1 cellular context compared by ENCODE assay signal in genomic region chr17:50687200-50688066, GRCh38.
TF ChIP-seq lines count a peak whose summit lies in the region.

No MANE protein-coding gene starts in this region.

TF ChIP-seq in HepG2, 621 proteins besides CTCF, POLR2A, EP300 and RAD21 (continued from another document and continues in another):
- TF ChIP-seq TRAFD1 (CRISPR knock-in tag; IDR thresholded peaks at IDR 0.05; ENCODE audit: borderline replicate concordance) (no peak), ELK4 (CRISPR knock-in tag; IDR thresholded peaks at IDR 0.05; ENCODE audit: borderline replicate concordance) (no peak), FOXK1 (CRISPR knock-in tag; IDR thresholded peaks at IDR 0.05; ENCODE audit: borderline replicate concordance, low read depth) (peak; percentile 24; the same call in 1 of the 2 replicates), ZBED4 (CRISPR knock-in tag; IDR thresholded peaks at IDR 0.05; ENCODE audit: borderline replicate concordance) (peak; percentile 84), TARDBP (CRISPR knock-in tag; IDR thresholded peaks at IDR 0.05) (peak; percentile 23; the same call in 1 of the 2 replicates), NFKBIZ (CRISPR knock-in tag; IDR thresholded peaks at IDR 0.05) (0 out of 2 replicates have a peak, but pooled peaks have one; percentile 46), CEBPB (IDR thresholded peaks at IDR 0.05; ENCODE audit: borderline replicate concordance, low read depth, low read length) (peak; percentile 93), ZNF280D (CRISPR knock-in tag; IDR thresholded peaks at IDR 0.05) (peak; percentile 48; the same call in 1 of the 2 replicates), MEIS2 (CRISPR knock-in tag; IDR thresholded peaks at IDR 0.05) (no peak), ZBTB8A (CRISPR knock-in tag; IDR thresholded peaks at IDR 0.05; ENCODE audit: borderline replicate concordance, low read depth) (no peak), ZNF691 (CRISPR knock-in tag; IDR thresholded peaks at IDR 0.05; ENCODE audit: borderline replicate concordance, low read depth) (peak; percentile 76; the same call in 1 of the 2 replicates), SNAPC2 (CRISPR knock-in tag; IDR thresholded peaks at IDR 0.05) (peak; percentile 91), ZNF724P (CRISPR knock-in tag; IDR thresholded peaks at IDR 0.05; ENCODE audit: borderline replicate concordance) (peak; percentile 82), ZNF276 (CRISPR knock-in tag; IDR thresholded peaks at IDR 0.05; ENCODE audit: low read depth) (0 out of 2 replicates have a peak, but pooled peaks have one; percentile 40), MIER3 (CRISPR knock-in tag; IDR thresholded peaks at IDR 0.05; ENCODE audit: borderline replicate concordance) (no peak; the same call in 1 of the 2 replicates), CBX5 (CRISPR knock-in tag; IDR thresholded peaks at IDR 0.05; ENCODE audit: borderline replicate concordance) (peak; percentile 85), ZNF792 (CRISPR knock-in tag; IDR thresholded peaks at IDR 0.05) (peak; percentile 48; the same call in 1 of the 2 replicates), HOXA3 (CRISPR knock-in tag; IDR thresholded peaks at IDR 0.05) (peak; percentile 77), ZNF557 (CRISPR knock-in tag; IDR thresholded peaks at IDR 0.05) (peak; percentile 76; the same call in 1 of the 2 replicates), ZNF614 (CRISPR knock-in tag; IDR thresholded peaks at IDR 0.05; ENCODE audit: borderline replicate concordance) (peak; percentile 50; the same call in 1 of the 2 replicates), PITX1 (CRISPR knock-in tag; IDR thresholded peaks at IDR 0.05) (no peak), SALL1 (CRISPR knock-in tag; IDR thresholded peaks at IDR 0.05) (peak; percentile 81), ZFY (CRISPR knock-in tag; IDR thresholded peaks at IDR 0.05) (peak; percentile 82), ETV6 (CRISPR knock-in tag; conservative IDR thresholded peaks at IDR 0.05) (0 out of 2 replicates have a peak, but pooled peaks have one; percentile 38), ZFP36 (IDR thresholded peaks at IDR 0.05; ENCODE audit: borderline replicate concordance, low read depth, low read length, partially characterized antibody) (no peak), POGK (CRISPR knock-in tag; conservative IDR thresholded peaks at IDR 0.05) (peak; percentile 86), CERS6 (CRISPR knock-in tag; IDR thresholded peaks at IDR 0.05) (peak; percentile 27; the same call in 1 of the 2 replicates), SYNCRIP (IDR thresholded peaks at IDR 0.05; ENCODE audit: insufficient read depth, low read depth, low read length) (no peak), IKZF4 (CRISPR knock-in tag; IDR thresholded peaks at IDR 0.05; ENCODE audit: borderline replicate concordance, low read depth, not compliant biosample characterization) (no peak), CBX2 (IDR thresholded peaks at IDR 0.05; ENCODE audit: low read depth, low read length) (no peak), CBX2 (CRISPR knock-in tag; IDR thresholded peaks at IDR 0.05; ENCODE audit: low read depth) (0 out of 2 replicates have a peak, but pooled peaks have one; percentile 81), ZNF574 (CRISPR knock-in tag; IDR thresholded peaks at IDR 0.05) (peak; percentile 61), NCOA1 (CRISPR knock-in tag; IDR thresholded peaks at IDR 0.05) (no peak), PLSCR1 (CRISPR knock-in tag; IDR thresholded peaks at IDR 0.05; ENCODE audit: borderline replicate concordance) (no peak), TSC22D2 (CRISPR knock-in tag; IDR thresholded peaks at IDR 0.05; ENCODE audit: borderline replicate concordance) (peak; percentile 74; the same call in 1 of the 2 replicates), ZNF720 (CRISPR knock-in tag; IDR thresholded peaks at IDR 0.05) (no peak; the same call in 1 of the 2 replicates), KLF13 (CRISPR knock-in tag; IDR thresholded peaks at IDR 0.05) (0 out of 2 replicates have a peak, but pooled peaks have one; percentile 11), FOXK2 (IDR thresholded peaks at IDR 0.05) (no peak), ETV5 (CRISPR knock-in tag; IDR thresholded peaks at IDR 0.05; ENCODE audit: borderline replicate concordance) (no peak), U2AF1 (optimal IDR thresholded peaks at IDR 0.05; ENCODE audit: low read depth, low read length) (peak; percentile 68), ZNF589 (CRISPR knock-in tag; conservative IDR thresholded peaks at IDR 0.05) (peak; percentile 40; the same call in 1 of the 2 replicates), ZNF44 (CRISPR knock-in tag; IDR thresholded peaks at IDR 0.05) (peak; percentile 64; the same call in 1 of the 2 replicates)
